13 cellular contexts compared by ENCODE assay signal in the genomic region with DNA sequence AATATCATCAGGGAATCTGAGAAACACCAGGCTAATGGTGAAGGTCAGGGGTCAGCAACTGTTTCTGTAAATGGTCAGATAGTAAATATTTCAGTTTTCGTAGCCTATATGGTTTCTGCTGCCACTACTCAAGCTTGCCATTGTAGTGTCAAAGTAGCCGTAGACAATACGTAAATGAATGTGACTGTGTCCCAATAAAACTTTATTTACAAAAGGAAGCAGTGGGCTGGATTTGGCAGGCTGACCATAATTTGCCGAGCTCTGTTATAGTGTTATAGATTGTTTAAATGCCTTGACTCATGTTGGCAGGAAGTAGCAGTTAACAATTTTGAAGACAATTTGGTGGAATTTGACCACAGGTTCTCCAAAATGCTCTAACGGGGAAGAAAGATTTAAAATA.
DNase-seq lines count a peak whose midpoint lies in the region; ATAC-seq and TF ChIP-seq lines count a peak whose summit lies in the region.
"Had no signal": no experiment of that assay in that cellular context is flagged by ENCODE, and none has a peak within 500 bp of the region (broad histone marks: within the 10 kb centered on the region; RNA-seq: fewer than 3 reads in every experiment).

No MANE protein-coding gene starts in this region.

- H3K9me3 Mint-ChIP-seq in activated naive CD4-positive, alpha-beta T cell treated with anti-CD3 and anti-CD28 coated beads, Interleukin-2, amount 50 U/mL, for 24 hours, result no peaks in the 10 kb centered on the region
- no peaks in the 10 kb centered on the region for H3K9me3 Mint-ChIP-seq in stimulated activated naive CD8-positive, alpha-beta T cell treated with anti-CD3 and anti-CD28 coated beads, Interleukin-15, amount 100 ng/mL, for 72 hours

- no peaks in the 10 kb centered on the region for H3K27me3 Mint-ChIP-seq in activated naive CD4-positive, alpha-beta T cell treated with anti-CD3 and anti-CD28 coated beads, Interleukin-2, amount 50 U/mL, for 24 hours
- H3K27me3 Mint-ChIP-seq in T-helper 17 cell, result no peaks in the 10 kb centered on the region
- H3K27me3 Mint-ChIP-seq in stimulated activated naive CD8-positive, alpha-beta T cell treated with anti-CD3 and anti-CD28 coated beads, Interleukin-15, amount 100 ng/mL, for 72 hours, result no peaks in the 10 kb centered on the region

- no peaks in the 10 kb centered on the region for H3K9me3 ChIP-seq in T-helper 17 cell (ENCODE audit: control insufficient read depth, low read length, poor library complexity, severe bottlenecking)
- H3K9me3 ChIP-seq: left ventricle myocardium inferior, uterus had no signal

- TF ChIP-seq CTCF in fibroblast of villous mesenchyme (IDR thresholded peaks at IDR 0.05; ENCODE audit: insufficient read depth, low read depth, low read length), result no peak

- H3K4me1 Mint-ChIP-seq in activated naive CD4-positive, alpha-beta T cell treated with anti-CD3 and anti-CD28 coated beads, Interleukin-2, amount 50 U/mL, for 24 hours, result peaks cover 99% of the 10 kb centered on the region
- peaks cover 70% of the 10 kb centered on the region for H3K4me1 Mint-ChIP-seq in T-helper 17 cell
- peaks cover 97% of the 10 kb centered on the region for H3K4me1 Mint-ChIP-seq in stimulated activated naive CD8-positive, alpha-beta T cell treated with anti-CD3 and anti-CD28 coated beads, Interleukin-15, amount 100 ng/mL, for 72 hours

- no peak overlapping the region for H3K4me3 Mint-ChIP-seq in activated naive CD4-positive, alpha-beta T cell treated with anti-CD3 and anti-CD28 coated beads, Interleukin-2, amount 50 U/mL, for 24 hours
- H3K4me3 Mint-ChIP-seq in T-helper 17 cell, result no peak overlapping the region
- H3K4me3 Mint-ChIP-seq in stimulated activated naive CD8-positive, alpha-beta T cell treated with anti-CD3 and anti-CD28 coated beads, Interleukin-15, amount 100 ng/mL, for 72 hours, result peak overlapping the region in 1 of 2 donors; percentile 2

- DNase-seq in activated naive CD4-positive, alpha-beta T cell treated with anti-CD3 and anti-CD28 coated beads, Interleukin-2, amount 50 U/mL, for 16 hours, result no peak
- DNase-seq in T-helper 17 cell (no peak), fibroblast of villous mesenchyme (ENCODE audit: low read depth) (peak; percentile 83), NCI-H2107 (lab: John Stamatoyannopoulos, UW) (no peak)
- no peak for DNase-seq in stimulated activated naive CD8-positive, alpha-beta T cell treated with anti-CD3 and anti-CD28 coated beads, Interleukin-15, amount 100 ng/mL, for 72 hours
- DNase-seq in effector CD8-positive, alpha-beta T cell (lab: John Stamatoyannopoulos, UW), result no peak
- DNase-seq: activated CD8-positive, alpha-beta memory T cell treated with anti-CD3 and anti-CD28 coated beads, Interleukin-2, amount 50 U/mL, for 4 hours; effector CD4-positive, alpha-beta T cell; left ventricle myocardium inferior; SHP77; uterus had no signal

- H3K4me3 ChIP-seq in fibroblast of villous mesenchyme (ENCODE audit: low read depth, low read length), result no peak overlapping the region
- H3K4me3 ChIP-seq: left ventricle myocardium inferior, uterus had no signal

- peaks cover 53% of the 10 kb centered on the region for H3K36me3 Mint-ChIP-seq in activated naive CD4-positive, alpha-beta T cell treated with anti-CD3 and anti-CD28 coated beads, Interleukin-2, amount 50 U/mL, for 24 hours
- H3K36me3 Mint-ChIP-seq in T-helper 17 cell (ENCODE audit: low read depth), result peaks cover 11% of the 10 kb centered on the region

- peak overlapping the region; percentile 90 for H3K27ac Mint-ChIP-seq in activated naive CD4-positive, alpha-beta T cell treated with anti-CD3 and anti-CD28 coated beads, Interleukin-2, amount 50 U/mL, for 24 hours
- peak overlapping the region; percentile 86 for H3K27ac Mint-ChIP-seq in T-helper 17 cell
- H3K27ac Mint-ChIP-seq in stimulated activated naive CD8-positive, alpha-beta T cell treated with anti-CD3 and anti-CD28 coated beads, Interleukin-15, amount 100 ng/mL, for 72 hours, result peak overlapping the region; percentile 31 to 90

- no peak for ATAC-seq in T-helper 17 cell
- ATAC-seq in stimulated activated naive CD8-positive, alpha-beta T cell treated with anti-CD3 and anti-CD28 coated beads, Interleukin-15, amount 100 ng/mL, for 72 hours, result no peak
- ATAC-seq in HG03045 (IDR thresholded peaks at IDR 0.05; ENCODE audit: unreplicated experiment), result no peak
